In genomic region chr19:40941481-40942219, GRCh38 we compare ENCODE assay signal across 2 cellular contexts.
TF ChIP-seq lines count a peak whose summit lies in the region.

No MANE protein-coding gene starts in this region.

TF ChIP-seq in IMR-90, 13 proteins besides CTCF, POLR2A, EP300 and RAD21:
- TF ChIP-seq MAFK (IDR thresholded peaks at IDR 0.05; ENCODE audit: low read depth, low read length) (no peak), MAZ (IDR thresholded peaks at IDR 0.05; ENCODE audit: borderline replicate concordance, low read depth, low read length) (no peak), CHD1 (IDR thresholded peaks at IDR 0.05; ENCODE audit: low read depth, low read length) (no peak), RCOR1 (IDR thresholded peaks at IDR 0.05; ENCODE audit: insufficient replicate concordance, low read length) (no peak), CEBPB (IDR thresholded peaks at IDR 0.05; ENCODE audit: low read depth, low read length) (no peak), SMC3 (IDR thresholded peaks at IDR 0.05; ENCODE audit: low read depth, low read length) (no peak), ELK1 (IDR thresholded peaks at IDR 0.05; ENCODE audit: borderline replicate concordance, low read depth, low read length) (no peak), FOS (IDR thresholded peaks at IDR 0.05; ENCODE audit: low read depth, low read length) (no peak), RFX5 (IDR thresholded peaks at IDR 0.05; ENCODE audit: low read depth, low read length) (no peak), MXI1 (IDR thresholded peaks at IDR 0.05; ENCODE audit: borderline replicate concordance, low read depth, low read length) (no peak), BHLHE40 (IDR thresholded peaks at IDR 0.05; ENCODE audit: low read depth, low read length) (no peak), NFE2L2 (IDR thresholded peaks at IDR 0.05; ENCODE audit: low read depth, low read length) (no peak)

TF ChIP-seq in endothelial cell of umbilical vein, 7 proteins besides CTCF, POLR2A, EP300 and RAD21:
- no peak for TF ChIP-seq EZH2 (IDR thresholded peaks at IDR 0.05; ENCODE audit: borderline replicate concordance, low read depth, low read length, severe bottlenecking)
- no peak for TF ChIP-seq JUN (IDR thresholded peaks at IDR 0.05; ENCODE audit: borderline replicate concordance, insufficient read depth, insufficient read length, low read depth)
- TF ChIP-seq GATA2 (IDR thresholded peaks at IDR 0.05; ENCODE audit: insufficient read depth, insufficient read length, low read depth, low read length): no peak
- no peak for TF ChIP-seq POLR2AphosphoS5 (IDR thresholded peaks at IDR 0.05; ENCODE audit: insufficient read depth, low read depth, low read length)
- no peak for TF ChIP-seq MYC (IDR thresholded peaks at IDR 0.05; ENCODE audit: low read depth, low read length)
- no peak for TF ChIP-seq FOS (IDR thresholded peaks at IDR 0.05; ENCODE audit: borderline replicate concordance, insufficient read depth, low read length)
TF ChIP-seq in endothelial cell of umbilical vein: peak in this region for 0.
